Comparison of ENCODE assay signal across 11 cellular contexts in the genomic region with DNA sequence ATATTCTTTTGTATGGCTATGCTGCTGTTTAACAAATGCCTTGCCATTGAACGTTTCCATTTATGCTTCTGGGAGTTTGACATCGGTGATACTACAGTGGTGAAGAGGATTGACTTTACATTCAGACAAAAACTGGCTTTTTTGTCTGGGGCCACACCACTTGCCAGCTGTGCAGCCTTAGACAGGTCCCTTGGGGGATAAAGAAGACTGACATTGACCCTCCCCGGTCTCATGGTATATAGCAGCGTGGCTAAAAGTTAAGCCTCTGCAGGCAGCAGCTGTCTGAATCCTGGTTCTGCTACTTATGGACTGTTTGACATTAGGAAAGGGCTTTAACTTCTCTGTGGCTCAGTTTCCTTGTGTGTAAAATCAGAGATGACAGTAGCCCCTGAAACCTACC. TPM values are rescaled to one million over a fixed set of nuclear protein-coding genes. Genes with fewer than 3 reads are reported as not detected.
"Had no signal": no experiment of that assay in that cellular context is flagged by ENCODE, and none has a peak within 500 bp of the region (broad histone marks: within the 10 kb centered on the region; RNA-seq: fewer than 3 reads in every experiment).

No MANE protein-coding gene starts in this region.

- H3K27ac ChIP-seq: GM23248 had no signal

- H3K9me3 ChIP-seq: HAP-1 had no signal

- ATAC-seq: GM23338, HCT116 had no signal

- DNase-seq: GM23248, GOT3, H7, H9, HCEC 1CT, HFFc6 had no signal

- H3K36me3 ChIP-seq: HAP-1 had no signal

- H3K4me1 ChIP-seq: HAP-1 had no signal

- H3K4me3 ChIP-seq: GM23248, GM23338, HAP-1 had no signal

- H3K4me1 Mint-ChIP-seq: GM23338, H9 had no signal

- H3K9me3 Mint-ChIP-seq: GM23338, H9, HFFc6 had no signal

- H3K27ac Mint-ChIP-seq: GM23338, H9, HFFc6 had no signal

- H3K4me3 Mint-ChIP-seq: GM23338, H9, HFFc6 had no signal

RNA-seq across cellular contexts. Expression of a gene that starts 42.0 kb away (rescaled TPM):
- total RNA-seq: GM23248, GM23338, H1, H4, H9, HFFc6 had no signal
